ENCODE assay signal across 25 cellular contexts in genomic region chr5:96655506-96655905, GRCh38. TPM values are rescaled to one million over a fixed set of nuclear protein-coding genes. Genes with fewer than 3 reads are reported as not detected.
DNase-seq lines count a peak whose midpoint lies in the region; ATAC-seq and TF ChIP-seq lines count a peak whose summit lies in the region.
"Had no signal": no experiment of that assay in that cellular context is flagged by ENCODE, and none has a peak within 500 bp of the region (broad histone marks: within the 10 kb centered on the region; RNA-seq: fewer than 3 reads in every experiment).

No MANE protein-coding gene starts in this region.

- H3K27me3 ChIP-seq in Caco-2 (replicated peaks; ENCODE audit: control insufficient read depth, insufficient read depth, low read length) = no peaks in the 10 kb centered on the region
- no peaks in the 10 kb centered on the region for H3K27me3 ChIP-seq in PC-3 (ENCODE audit: low read length)
- H3K27me3 ChIP-seq: colonic mucosa, hepatocyte, Peyer's patch had no signal

- peak overlapping the region; percentile 72 for H3K4me2 ChIP-seq in PC-3 (ENCODE audit: low read length)
- H3K4me2 ChIP-seq: hepatocyte had no signal

- no peak for TF ChIP-seq CTCF in Caco-2 (IDR thresholded peaks at IDR 0.05; ENCODE audit: insufficient read depth in 1 of 2, low read depth in 1 of 2, low read length in 1 of 2, severe bottlenecking in 1 of 2, unreplicated experiment in 1 of 2)
- TF ChIP-seq CTCF in PC-3 (conservative IDR thresholded peaks at IDR 0.05; ENCODE audit: low read depth, low read length) = no peak
- TF ChIP-seq CTCF in choroid plexus epithelial cell (conservative IDR thresholded peaks at IDR 0.05; ENCODE audit: low read depth, low read length) = no peak
- TF ChIP-seq CTCF in natural killer cell (IDR thresholded peaks at IDR 0.05) = no peak

- no peaks in the 10 kb centered on the region for H3K9me3 Mint-ChIP-seq in Caco-2 (ENCODE audit: unreplicated experiment)
- H3K9me3 Mint-ChIP-seq in natural killer cell = no peaks in the 10 kb centered on the region
- H3K9me3 Mint-ChIP-seq in stimulated activated memory B cell treated with anti-CD40 and anti-IgM and Interleukin-4, amounts not matched to agents 10 μg/mL and 1 μg/mL and 100 μg/mL, for 72 hours = no peaks in the 10 kb centered on the region
- no peaks in the 10 kb centered on the region for H3K9me3 Mint-ChIP-seq in activated T-cell treated with anti-CD3 and anti-CD28 coated beads, Interleukin-2, amount 50 U/mL, for 72 hours

- H3K27me3 Mint-ChIP-seq in Caco-2 (ENCODE audit: insufficient read depth, unreplicated experiment) (no peaks in the 10 kb centered on the region), natural killer cell (ENCODE audit: low read depth in 2 of 2) (peaks cover 0 to 7% of the 10 kb centered on the region in 2 donors)
- H3K27me3 Mint-ChIP-seq in stimulated activated memory B cell treated with anti-CD40 and anti-IgM and Interleukin-4, amounts not matched to agents 10 μg/mL and 1 μg/mL and 100 μg/mL, for 72 hours = peaks cover 27% of the 10 kb centered on the region
- peaks cover 75% of the 10 kb centered on the region for H3K27me3 Mint-ChIP-seq in activated T-cell treated with anti-CD3 and anti-CD28 coated beads, Interleukin-2, amount 50 U/mL, for 72 hours (ENCODE audit: low read depth)

- peaks cover 75% of the 10 kb centered on the region for H3K4me1 ChIP-seq in Caco-2
- H3K4me1 ChIP-seq in PC-3 (ENCODE audit: insufficient read depth, low read length) = peaks cover 80% of the 10 kb centered on the region

- peak; percentile 33 for ATAC-seq in PC-3
- ATAC-seq in natural killer cell = peak in 1 of 3 donors; percentile 46
- ATAC-seq in stimulated activated memory B cell treated with anti-CD40 and anti-IgM and Interleukin-4, amounts not matched to agents 10 μg/mL and 1 μg/mL and 100 μg/mL, for 72 hours = no peak
- no peak for ATAC-seq in activated T-cell treated with anti-CD3 and anti-CD28 coated beads, Interleukin-2, amount 50 U/mL, for 72 hours (replicated peaks in 1 of 2)
- ATAC-seq: activated CD8-positive, alpha-beta memory T cell treated with anti-CD3 and anti-CD28 coated beads, Interleukin-2, amount 10 ng/mL, durations not matched to agents 7 days and 5 days; esophagus mucosa; sciatic nerve had no signal

- H3K79me2 ChIP-seq in PC-3 (ENCODE audit: low read length) = no peaks in the 10 kb centered on the region
- H3K79me2 ChIP-seq: hepatocyte had no signal

- no peaks in the 10 kb centered on the region for H3K9me2 ChIP-seq in PC-3 (replicated peaks; ENCODE audit: low read length)

- H3K9ac ChIP-seq in PC-3 (ENCODE audit: low read length) = peak overlapping the region; percentile 62

- no peak overlapping the region for H2AFZ ChIP-seq in PC-3 (ENCODE audit: low read length)
- H2AFZ ChIP-seq: hepatocyte had no signal

- intact Hi-C loops in Caco-2 (cut with micrococcal nuclease; ENCODE audit: unreplicated experiment) = no loop called here
- intact Hi-C loops in PC-3 (cut with micrococcal nuclease) = no loop called here
- intact Hi-C loops in natural killer cell (cut with micrococcal nuclease) = loop anchor here (5.0 kb wide), 1 partner anchor 162 kb away; no protein-coding TSS in a partner anchor

- H3K4me3 ChIP-seq in Caco-2 (ENCODE audit: low read depth, low read length) = no peak overlapping the region
- H3K4me3 ChIP-seq in PC-3 (ENCODE audit: low read length) = no peak overlapping the region
- H3K4me3 ChIP-seq in choroid plexus epithelial cell (ENCODE audit: low read depth, low read length) = no peak overlapping the region
- H3K4me3 ChIP-seq: colonic mucosa, hepatocyte, Peyer's patch, thoracic aorta had no signal

- BruUV-seq in Caco-2 (replicated peaks; lab: Mats Ljungman, UMichigan) = no TSS peak
- no TSS peak for BruUV-seq in PC-3 (replicated peaks; lab: Mats Ljungman, UMichigan)

- H3K36me3 ChIP-seq in Caco-2 (ENCODE audit: control insufficient read depth, insufficient read depth, low read length) (no peaks in the 10 kb centered on the region), PC-3 (ENCODE audit: low read depth, low read length) (no peaks in the 10 kb centered on the region)
- H3K36me3 ChIP-seq: colonic mucosa, Peyer's patch, thoracic aorta had no signal

- peak overlapping the region; percentile 96 for H3K27ac ChIP-seq in PC-3 (ENCODE audit: low read length)
- H3K27ac ChIP-seq: Peyer's patch, thoracic aorta had no signal

- CTCF ChIA-PET in Caco-2 (lab: Charles Lee) = no interaction called here
- CTCF ChIA-PET in PC-3 (lab: Charles Lee) = no interaction called here

- H3K4me3 Mint-ChIP-seq in Caco-2 (ENCODE audit: unreplicated experiment) (peak overlapping the region; percentile 9), natural killer cell (peak overlapping the region; percentile 84)
- H3K4me3 Mint-ChIP-seq in stimulated activated memory B cell treated with anti-CD40 and anti-IgM and Interleukin-4, amounts not matched to agents 10 μg/mL and 1 μg/mL and 100 μg/mL, for 72 hours = no peak overlapping the region
- no peak overlapping the region for H3K4me3 Mint-ChIP-seq in activated T-cell treated with anti-CD3 and anti-CD28 coated beads, Interleukin-2, amount 50 U/mL, for 72 hours
- H3K4me3 Mint-ChIP-seq: activated CD8-positive, alpha-beta memory T cell treated with anti-CD3 and anti-CD28 coated beads, Interleukin-2, amount 10 ng/mL, durations not matched to agents 7 days and 5 days had no signal

- peaks cover 54% of the 10 kb centered on the region for H3K4me1 Mint-ChIP-seq in Caco-2 (ENCODE audit: low read depth, unreplicated experiment)
- peaks cover 68% of the 10 kb centered on the region in 2 donors for H3K4me1 Mint-ChIP-seq in natural killer cell
- H3K4me1 Mint-ChIP-seq in stimulated activated memory B cell treated with anti-CD40 and anti-IgM and Interleukin-4, amounts not matched to agents 10 μg/mL and 1 μg/mL and 100 μg/mL, for 72 hours = peaks cover 30% of the 10 kb centered on the region
- peaks cover 34% of the 10 kb centered on the region for H3K4me1 Mint-ChIP-seq in activated T-cell treated with anti-CD3 and anti-CD28 coated beads, Interleukin-2, amount 50 U/mL, for 72 hours (ENCODE audit: low read depth)

- H3K27ac Mint-ChIP-seq in Caco-2 (ENCODE audit: unreplicated experiment) = peak overlapping the region; percentile 4
- peak overlapping the region; percentile 78 for H3K27ac Mint-ChIP-seq in natural killer cell
- H3K27ac Mint-ChIP-seq in stimulated activated memory B cell treated with anti-CD40 and anti-IgM and Interleukin-4, amounts not matched to agents 10 μg/mL and 1 μg/mL and 100 μg/mL, for 72 hours = no peak overlapping the region
- H3K27ac Mint-ChIP-seq in activated T-cell treated with anti-CD3 and anti-CD28 coated beads, Interleukin-2, amount 50 U/mL, for 72 hours = no peak overlapping the region

- H3K36me3 Mint-ChIP-seq in Caco-2 (ENCODE audit: insufficient read depth, unreplicated experiment) (no peaks in the 10 kb centered on the region), natural killer cell (no peaks in the 10 kb centered on the region)
- H3K36me3 Mint-ChIP-seq in stimulated activated memory B cell treated with anti-CD40 and anti-IgM and Interleukin-4, amounts not matched to agents 10 μg/mL and 1 μg/mL and 100 μg/mL, for 72 hours = no peaks in the 10 kb centered on the region
- no peaks in the 10 kb centered on the region for H3K36me3 Mint-ChIP-seq in activated T-cell treated with anti-CD3 and anti-CD28 coated beads, Interleukin-2, amount 50 U/mL, for 72 hours (ENCODE audit: insufficient read depth in 2 of 2)

- POLR2A ChIA-PET in Caco-2 (lab: Charles Lee) (interaction anchor here (0.5 kb wide), 1 partner anchor 13 kb away, joined by 5 read pairs; no protein-coding TSS in a partner anchor), PC-3 (lab: Charles Lee; ENCODE audit: unreplicated experiment) (no interaction called here)

- H3K9me3 ChIP-seq in Caco-2 (no peaks in the 10 kb centered on the region), PC-3 (ENCODE audit: low read length) (no peaks in the 10 kb centered on the region)
- H3K9me3 ChIP-seq: colonic mucosa, Peyer's patch, thoracic aorta had no signal

- peaks cover 9% of the 10 kb centered on the region for H3F3A ChIP-seq in PC-3 (ENCODE audit: low read length, unreplicated experiment)

- no peaks in the 10 kb centered on the region for H4K20me1 ChIP-seq in PC-3 (ENCODE audit: low read length)

- DNase-seq in Caco-2 (no peak), PC-3 (peak; percentile 54), choroid plexus epithelial cell (ENCODE audit: low read depth) (peak; percentile 27), natural killer cell (no peak), SIG-M5 treated with dmso at 0.1 percent for 504 hours (lab: John Stamatoyannopoulos, UW; ENCODE audit: unreplicated experiment) (no peak), SK-N-DZ (ENCODE audit: low spot score) (no peak)
- DNase-seq in activated T-cell treated with anti-CD3 and anti-CD28 coated beads, Interleukin-2, amount 50 U/mL, for 72 hours = no peak
- DNase-seq: activated CD8-positive, alpha-beta memory T cell treated with anti-CD3 and anti-CD28 coated beads, Interleukin-2, amount 10 ng/mL, durations not matched to agents 7 days and 5 days; activated gamma-delta T cell; AML-193; aorta; colonic mucosa; MM.1S; NCI-H2081 treated with DMSO at 0.1 percent for 48 hours; NCI-H526; occipital lobe; Peyer's patch; stimulated activated CD4-positive, alpha-beta T cell treated with anti-CD3 and anti-CD28 coated beads, Interleukin-4, amount 100 ng/mL, for 24 hours; stimulated activated CD8-positive, alpha-beta memory T cell treated with anti-CD3 and anti-CD28 coated beads, Interleukin-4, amount 100 ng/mL, for 48 hours; T-helper 1 cell had no signal

RNA-seq across cellular contexts. Expression of gene CAST, which starts 6.7 kb away (rescaled TPM):
- total RNA-seq in Caco-2 (2022) (418 and 426 TPM in 2 replicates), PC-3 (2014; rRNA removed) (64.4 and 73.2 TPM in 2 replicates), natural killer cell (100 to 1,000 TPM; 364 to 414 (median 376) TPM)
- total RNA-seq in activated T-cell treated with anti-CD3 and anti-CD28 coated beads, Interleukin-2, amount 50 U/mL, for 72 hours = 100 to 1,000 TPM; 120 to 163 TPM
- polyA plus RNA-seq in SK-N-DZ (2014; cell fraction: cytosol; rRNA removed) = 6.5 and 9.3 TPM in 2 replicates
- 8.3 and 10.1 TPM in 2 replicates for polyA plus RNA-seq in SK-N-DZ (2014; cell fraction: nucleus; rRNA removed)

Comparison
In these comparisons a context has a peak if more than half of its experiments do, and no peak if none do; other contexts are left out.
1. DNase-seq: peak in PC-3 (single experiment) and choroid plexus epithelial cell (single experiment); none in Caco-2 (0 of 2), natural killer cell (single experiment), SIG-M5 treated with dmso at 0.1 percent for 504 hours (single experiment), activated T-cell treated with anti-CD3 and anti-CD28 coated beads, Interleukin-2, amount 50 U/mL, for 72 hours (0 of 2) and SK-N-DZ (single experiment).
2. H3K27ac Mint-ChIP-seq: peak in Caco-2 (single experiment) and natural killer cell (2 of 2); none in stimulated activated memory B cell treated with anti-CD40 and anti-IgM and Interleukin-4, amounts not matched to agents 10 μg/mL and 1 μg/mL and 100 μg/mL, for 72 hours (single experiment) and activated T-cell treated with anti-CD3 and anti-CD28 coated beads, Interleukin-2, amount 50 U/mL, for 72 hours (single experiment).
3. H3K4me3 Mint-ChIP-seq: peak in Caco-2 (single experiment) and natural killer cell (single experiment); none in stimulated activated memory B cell treated with anti-CD40 and anti-IgM and Interleukin-4, amounts not matched to agents 10 μg/mL and 1 μg/mL and 100 μg/mL, for 72 hours (single experiment) and activated T-cell treated with anti-CD3 and anti-CD28 coated beads, Interleukin-2, amount 50 U/mL, for 72 hours (0 of 2).